Comparison of ENCODE assay signal across 8 cellular contexts in genomic region chr10:58299580-58299979, GRCh38. TPM values are rescaled to one million over a fixed set of nuclear protein-coding genes. Genes with fewer than 3 reads are reported as not detected.
DNase-seq lines count a peak whose midpoint lies in the region; ATAC-seq, FAIRE-seq and TF ChIP-seq lines count a peak whose summit lies in the region.

No MANE protein-coding gene starts in this region.

- no peak for TF ChIP-seq POLR2A in gastroesophageal sphincter (IDR thresholded peaks at IDR 0.05)

- no peak for TF ChIP-seq EP300 in gastroesophageal sphincter (IDR thresholded peaks at IDR 0.05)

- FAIRE-seq in D721Med (lab: Jason Lieb, UNC) = peak; percentile 91

- H3K36me3 Mint-ChIP-seq in activated T-helper 17 cell treated with anti-CD3 and anti-CD28 coated beads, Interleukin-2, amount 50 U/mL, for 72 hours (ENCODE audit: low read depth) = no peaks in the 10 kb centered on the region

- H3K79me2 ChIP-seq in parathyroid adenoma = peaks cover 2% of the 10 kb centered on the region

- H3K36me3 ChIP-seq in gastroesophageal sphincter = no peaks in the 10 kb centered on the region
- no peaks in the 10 kb centered on the region for H3K36me3 ChIP-seq in parathyroid adenoma (ENCODE audit: control insufficient read depth, insufficient read depth, low read length)

- no peak overlapping the region for H3K9ac ChIP-seq in parathyroid adenoma

- TF ChIP-seq CTCF in D721Med (IDR thresholded peaks at IDR 0.05; ENCODE audit: insufficient read depth, missing control alignments) = peak; percentile 94
- TF ChIP-seq CTCF in gastroesophageal sphincter (IDR thresholded peaks at IDR 0.05) = peak; percentile 62 to 76 (median 70)
- TF ChIP-seq CTCF in parathyroid adenoma (IDR thresholded peaks at IDR 0.05) = peak; percentile 84

- ATAC-seq in GM19397 (IDR thresholded peaks at IDR 0.05; ENCODE audit: unreplicated experiment) (peak; percentile 88), HG03469 (IDR thresholded peaks at IDR 0.05; ENCODE audit: unreplicated experiment) (peak; percentile 89), gastroesophageal sphincter (peak; percentile 43)
- peak; percentile 76 for ATAC-seq in activated T-helper 17 cell treated with anti-CD3 and anti-CD28 coated beads, Interleukin-2, amount 50 U/mL, for 72 hours (replicated peaks)

- no peak overlapping the region for H3K4me2 ChIP-seq in parathyroid adenoma (ENCODE audit: low read length)

- no peak overlapping the region for H3K27ac Mint-ChIP-seq in activated T-helper 17 cell treated with anti-CD3 and anti-CD28 coated beads, Interleukin-2, amount 50 U/mL, for 72 hours

- DNase-seq in D721Med (ENCODE audit: insufficient read length, low spot score) (peak; percentile 38), RKO (ENCODE audit: low spot score) (peak; percentile 60), NCI-H526 treated with DMSO at 0.1 percent for 48 hours (lab: John Stamatoyannopoulos, UW) (no peak)

- H3K4me3 ChIP-seq in gastroesophageal sphincter (no peak overlapping the region), parathyroid adenoma (ENCODE audit: low read depth, low read length) (no peak overlapping the region)

- peaks cover 7% of the 10 kb centered on the region for H3K27me3 Mint-ChIP-seq in activated T-helper 17 cell treated with anti-CD3 and anti-CD28 coated beads, Interleukin-2, amount 50 U/mL, for 72 hours

- H3K4me3 Mint-ChIP-seq in activated T-helper 17 cell treated with anti-CD3 and anti-CD28 coated beads, Interleukin-2, amount 50 U/mL, for 72 hours = no peak overlapping the region

- H3K4me1 ChIP-seq in gastroesophageal sphincter (no peaks in the 10 kb centered on the region), parathyroid adenoma (peaks cover 24% of the 10 kb centered on the region)

- H3K4me1 Mint-ChIP-seq in activated T-helper 17 cell treated with anti-CD3 and anti-CD28 coated beads, Interleukin-2, amount 50 U/mL, for 72 hours = no peaks in the 10 kb centered on the region

- H3K27me3 ChIP-seq in gastroesophageal sphincter (peaks cover 16% of the 10 kb centered on the region), parathyroid adenoma (ENCODE audit: control insufficient read depth, insufficient read depth, low read length) (no peaks in the 10 kb centered on the region)

- 8 to 23% methylated on average over 4 of the region's 4 CpGs for WGBS in gastroesophageal sphincter (ENCODE audit: low coverage in 1 of 2), 2 donors

- H2AFZ ChIP-seq in parathyroid adenoma = no peak overlapping the region

- H3K9me3 Mint-ChIP-seq in activated T-helper 17 cell treated with anti-CD3 and anti-CD28 coated beads, Interleukin-2, amount 50 U/mL, for 72 hours = no peaks in the 10 kb centered on the region

- H3K9me3 ChIP-seq in gastroesophageal sphincter (no peaks in the 10 kb centered on the region), parathyroid adenoma (ENCODE audit: control insufficient read depth, low read length) (no peaks in the 10 kb centered on the region)

- H3K27ac ChIP-seq in gastroesophageal sphincter = no peak overlapping the region
- H3K27ac ChIP-seq in parathyroid adenoma = no peak overlapping the region

RNA-seq across cellular contexts. Expression of gene CISD1, which starts 30.6 kb away (rescaled TPM):
- 10 to 100 TPM; 39.9 to 74.0 TPM for total RNA-seq in activated T-helper 17 cell treated with anti-CD3 and anti-CD28 coated beads, Interleukin-2, amount 50 U/mL, for 72 hours
- total RNA-seq in gastroesophageal sphincter = 10 to 100 TPM; 24.7 to 60.1 (median 47.6) TPM

RNA-seq across cellular contexts. Expression of gene IPMK, which starts 31.9 kb away (rescaled TPM):
- 10 to 100 TPM; 10.6 to 26.4 TPM for total RNA-seq in activated T-helper 17 cell treated with anti-CD3 and anti-CD28 coated beads, Interleukin-2, amount 50 U/mL, for 72 hours
- 1 to 10 TPM; 3.0 to 10.0 (median 6.3) TPM for total RNA-seq in gastroesophageal sphincter

RNA-seq across cellular contexts. Expression of gene UBE2D1, which starts 35.2 kb away (rescaled TPM):
- 10 to 100 TPM; 10.2 to 13.9 TPM for total RNA-seq in activated T-helper 17 cell treated with anti-CD3 and anti-CD28 coated beads, Interleukin-2, amount 50 U/mL, for 72 hours
- total RNA-seq in gastroesophageal sphincter = 10 to 100 TPM; 16.4 to 23.5 (median 19.0) TPM
